ENCODE assay signal across 17 cellular contexts in genomic region chr7:78497730-78498129, GRCh38.
"Had no signal": no experiment of that assay in that cellular context is flagged by ENCODE, and none has a peak within 500 bp of the region (broad histone marks: within the 10 kb centered on the region; RNA-seq: fewer than 3 reads in every experiment).

No MANE protein-coding gene starts in this region.

- H3K27me3 Mint-ChIP-seq: IgD-negative memory B cell had no signal

- FAIRE-seq: RCC 7860 had no signal

- DNase-seq: Karpas-422, KBM-7, MG63, NCI-H1092 treated with DMSO at 0.1 percent for 48 hours, NCI-H1436, NCI-H187, NCI-H2029 treated with DMSO at 0.1 percent for 48 hours, NCI-H2227 treated with DMSO at 0.1 percent for 48 hours, NCI-H524, NCI-H526 treated with DMSO at 0.1 percent for 48 hours, NCI-H748 treated with DMSO at 0.1 percent for 48 hours, SHP77, SK-N-SH, T-helper 1 cell had no signal

- H3K27ac ChIP-seq: RWPE1 had no signal

- H3K36me3 Mint-ChIP-seq: IgD-negative memory B cell had no signal

- H3K27me3 ChIP-seq: MG63 had no signal

- H3K9me3 ChIP-seq: MG63, SK-N-SH had no signal

- H3K4me3 ChIP-seq: MG63 had no signal

- H3K9ac ChIP-seq: SK-N-SH had no signal

- H3K27ac Mint-ChIP-seq: IgD-negative memory B cell had no signal

- H3K4me1 Mint-ChIP-seq: IgD-negative memory B cell had no signal

- H3K4me2 ChIP-seq: SK-N-SH had no signal

- H3K36me3 ChIP-seq: MG63 had no signal

- H3K4me3 Mint-ChIP-seq: IgD-negative memory B cell had no signal
